8 cellular contexts compared by ENCODE assay signal in the genomic region with DNA sequence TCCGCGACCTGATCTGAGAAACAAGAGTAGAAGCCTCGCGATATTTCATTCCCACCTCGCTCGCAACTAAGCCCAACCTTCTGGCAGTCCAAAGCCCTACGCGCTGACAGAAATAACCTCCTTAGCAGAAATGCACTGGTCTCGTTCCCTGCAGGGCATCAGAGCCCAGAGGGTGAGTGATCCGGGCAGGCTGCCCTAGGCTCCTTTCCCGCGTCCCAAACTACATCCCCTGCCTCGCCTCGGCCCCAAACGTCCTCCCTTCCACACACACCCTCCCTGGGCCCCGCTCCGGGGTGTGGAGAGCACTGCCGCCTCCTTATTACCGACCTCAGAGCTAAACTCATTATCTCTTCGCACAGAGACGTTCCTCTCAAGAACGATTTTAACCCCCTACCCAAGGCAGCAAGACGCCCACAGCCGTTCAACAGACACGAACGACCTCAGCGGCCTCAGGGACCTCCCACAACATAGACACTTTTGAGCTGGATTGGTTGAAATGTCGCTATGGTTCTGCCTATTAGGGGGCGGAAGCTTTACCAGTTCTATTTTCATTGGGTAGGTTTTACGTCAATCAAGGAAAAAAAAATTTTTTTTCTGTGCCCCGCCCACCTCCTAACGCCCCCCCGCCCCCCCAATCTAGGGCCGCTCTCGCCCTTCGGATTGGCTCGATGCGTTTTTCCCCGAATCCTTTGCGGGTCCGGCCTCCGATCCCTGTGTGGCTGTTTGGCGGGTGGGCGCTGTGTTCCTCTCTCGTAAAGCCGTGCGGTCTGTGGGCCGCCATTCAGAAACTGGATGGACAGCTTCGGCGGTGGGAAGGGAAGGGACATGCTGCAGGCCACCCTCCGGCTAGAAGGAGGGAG. TPM values are rescaled to one million over a fixed set of nuclear protein-coding genes. Genes with fewer than 3 reads are reported as not detected.
A peak's percentile ranks its signal among the peaks of the same experiment; 100 is the strongest.
DNase-seq lines count a peak whose midpoint lies in the region; ATAC-seq and TF ChIP-seq lines count a peak whose summit lies in the region.

Gene CETN3 (minus strand): TSS at position 439 of the 860 bp plus-strand sequence. CDS start 95 bp downstream, at position 344.

- no peaks in the 10 kb centered on the region for H3K9me3 ChIP-seq in mucosa of descending colon

- ATAC-seq in GM21576 (IDR thresholded peaks at IDR 0.05; ENCODE audit: unreplicated experiment) (peak; percentile 93), mucosa of descending colon (peak; percentile 96)

- peak within 1 kb of the TSS; percentile 86 for H3K27ac ChIP-seq in epithelial cell of prostate

- DNase-seq in DMS153 (lab: John Stamatoyannopoulos, UW) (peak; percentile 69), OCI-M2 (lab: John Stamatoyannopoulos, UW; ENCODE audit: unreplicated experiment) (peak; percentile 71), activated T-cell treated with anti-CD3 and anti-CD28 coated beads for 4 hours (peak; percentile 82), epithelial cell of prostate (ENCODE audit: low read depth, low spot score) (peak; percentile 71), mucosa of descending colon (peak; percentile 94)
- peak; percentile 81 for DNase-seq in stimulated activated CD8-positive, alpha-beta memory T cell treated with anti-CD3 and anti-CD28 coated beads, Interleukin-4, amount 100 ng/mL, for 24 hours (ENCODE audit: low read depth)

- H3K4me1 ChIP-seq in mucosa of descending colon (ENCODE audit: low read depth), result peaks cover 5% of the 10 kb centered on the region

- no peaks in the 10 kb centered on the region for H3K36me3 ChIP-seq in mucosa of descending colon (ENCODE audit: low read depth)

- H3K4me3 ChIP-seq in mucosa of descending colon, result peak within 1 kb of the TSS; percentile 73

- H3K4me3 Mint-ChIP-seq in IgD-negative memory B cell, result no peak within 1 kb of the TSS

- intact Hi-C loops in mucosa of descending colon (cut with DNase I, micrococcal nuclease), result loop anchor here in 1 of 2 donors (2.0 kb wide), 1 partner anchor 63 kb away; no protein-coding TSS in a partner anchor

- peaks cover 9% of the 10 kb centered on the region for H3K36me3 Mint-ChIP-seq in IgD-negative memory B cell

- no peak for TF ChIP-seq CTCF in mucosa of descending colon (IDR thresholded peaks at IDR 0.05)

- no peak within 1 kb of the TSS for H3K27ac Mint-ChIP-seq in IgD-negative memory B cell

- no peaks in the 10 kb centered on the region for H3K9me3 Mint-ChIP-seq in IgD-negative memory B cell

- H3K4me1 Mint-ChIP-seq in IgD-negative memory B cell, result peaks cover 7 to 18% (median 8%) of the 10 kb centered on the region in 3 donors

- no peaks in the 10 kb centered on the region for H3K27me3 Mint-ChIP-seq in IgD-negative memory B cell

RNA-seq across cellular contexts. Expression of gene CETN3, which starts in this region (rescaled TPM):
- 24.6 TPM for polyA plus RNA-seq in IgD-negative memory B cell
- 10 to 100 TPM; 15.0 to 18.7 (median 17.8) TPM for total RNA-seq in mucosa of descending colon

Comparison
In these comparisons a context has a peak if more than half of its experiments do, and no peak if none do; other contexts are left out.
1. Peak in every context shown above with its lines: DNase-seq, ATAC-seq, H3K4me3 ChIP-seq and H3K27ac ChIP-seq.